8 cellular contexts compared by ENCODE assay signal in genomic region chr7:111561909-111562732, GRCh38. TPM values are rescaled to one million over a fixed set of nuclear protein-coding genes. Genes with fewer than 3 reads are reported as not detected.
DNase-seq lines count a peak whose midpoint lies in the region; ATAC-seq and TF ChIP-seq lines count a peak whose summit lies in the region.

Gene IMMP2L (minus strand): TSS chr7:111562492.

- no peaks in the 10 kb centered on the region for H3K9me3 Mint-ChIP-seq in T-helper 2 cell treated with Interferon-gamma antibody and Interleukin-4, amounts not matched to agents 5 μg/mL and 100 μg/mL, for 36 hours

- DNase-seq in NCI-H1436 treated with DMSO at 0.1 percent for 48 hours (lab: John Stamatoyannopoulos, UW), result peak; percentile 7
- DNase-seq in T-helper 2 cell treated with Interferon-gamma antibody and Interleukin-4, amounts not matched to agents 5 μg/mL and 100 μg/mL, for 36 hours (ENCODE audit: low spot score), result peak; percentile 89
- peak; percentile 7 to 91 (median 79) for DNase-seq in anterior cingulate cortex (lab: John Stamatoyannopoulos, UW)
- DNase-seq in right cardiac atrium, result peak; percentile 90 to 97 (median 96)
- DNase-seq in vagina (ENCODE audit: extremely low spot score in 2 of 2), result no peak

- H3K27ac ChIP-seq in right cardiac atrium (ENCODE audit: low read length), result peak within 1 kb of the TSS; percentile 36
- H3K27ac ChIP-seq in rectal smooth muscle tissue (ENCODE audit: low read depth, low read length), result peak within 1 kb of the TSS; percentile 85
- peak within 1 kb of the TSS; percentile 88 for H3K27ac ChIP-seq in vagina

- ATAC-seq in GM18498 (IDR thresholded peaks at IDR 0.05; ENCODE audit: unreplicated experiment) (peak; percentile 89), HG02852 (IDR thresholded peaks at IDR 0.05; ENCODE audit: unreplicated experiment) (peak; percentile 83), right cardiac atrium (peak; percentile 99)

- H3K4me3 ChIP-seq in right cardiac atrium (ENCODE audit: low read length), result peak within 1 kb of the TSS; percentile 77
- H3K4me3 ChIP-seq in rectal smooth muscle tissue (ENCODE audit: low read length), result peak within 1 kb of the TSS; percentile 84
- peak within 1 kb of the TSS; percentile 81 to 84 for H3K4me3 ChIP-seq in vagina

- peaks cover 9% of the 10 kb centered on the region for H3K27me3 Mint-ChIP-seq in T-helper 2 cell treated with Interferon-gamma antibody and Interleukin-4, amounts not matched to agents 5 μg/mL and 100 μg/mL, for 36 hours (ENCODE audit: low read depth)

- H3K27ac Mint-ChIP-seq in T-helper 2 cell treated with Interferon-gamma antibody and Interleukin-4, amounts not matched to agents 5 μg/mL and 100 μg/mL, for 36 hours, result peak within 1 kb of the TSS; percentile 80

- H3K9me3 ChIP-seq in right cardiac atrium (ENCODE audit: control insufficient read depth, low read length), result no peaks in the 10 kb centered on the region
- no peaks in the 10 kb centered on the region for H3K9me3 ChIP-seq in vagina

- H3K9ac ChIP-seq in rectal smooth muscle tissue (ENCODE audit: low read length), result peak within 1 kb of the TSS; percentile 82

- TF ChIP-seq CTCF in vagina (IDR thresholded peaks at IDR 0.05), result no peak

- under 1% methylated on average over 83 of the region's 83 CpGs for WGBS in right cardiac atrium

- peak within 1 kb of the TSS; percentile 85 for H3K4me3 Mint-ChIP-seq in T-helper 2 cell treated with Interferon-gamma antibody and Interleukin-4, amounts not matched to agents 5 μg/mL and 100 μg/mL, for 36 hours

- H3K4me1 ChIP-seq in right cardiac atrium (ENCODE audit: control insufficient read depth, insufficient read depth, low read length) (no peaks in the 10 kb centered on the region), rectal smooth muscle tissue (ENCODE audit: control insufficient read depth, insufficient read depth, low read length) (peaks cover 3% of the 10 kb centered on the region), vagina (peaks cover 36% of the 10 kb centered on the region)

- H3K36me3 ChIP-seq in rectal smooth muscle tissue (ENCODE audit: control insufficient read depth, insufficient read depth, low read length) (no peaks in the 10 kb centered on the region), vagina (no peaks in the 10 kb centered on the region)

- peaks cover 29% of the 10 kb centered on the region for H3K4me1 Mint-ChIP-seq in T-helper 2 cell treated with Interferon-gamma antibody and Interleukin-4, amounts not matched to agents 5 μg/mL and 100 μg/mL, for 36 hours (ENCODE audit: low read depth)

- no peaks in the 10 kb centered on the region for H3K27me3 ChIP-seq in right cardiac atrium (ENCODE audit: control insufficient read depth, insufficient read depth)
- H3K27me3 ChIP-seq in rectal smooth muscle tissue (ENCODE audit: control insufficient read depth, insufficient read depth, low read length), result no peaks in the 10 kb centered on the region
- H3K27me3 ChIP-seq in vagina, result no peaks in the 10 kb centered on the region

- TF ChIP-seq POLR2A in vagina (IDR thresholded peaks at IDR 0.05), result peak in 1 of 2 donors; percentile 83

- intact Hi-C loops in right cardiac atrium (cut with DNase I), result no loop called here
- intact Hi-C loops in vagina (cut with DNase I), result no loop called here

- H3K36me3 Mint-ChIP-seq in T-helper 2 cell treated with Interferon-gamma antibody and Interleukin-4, amounts not matched to agents 5 μg/mL and 100 μg/mL, for 36 hours (ENCODE audit: low read depth), result peaks cover 10% of the 10 kb centered on the region

RNA-seq across cellular contexts. Expression of gene IMMP2L, which starts in this region (rescaled TPM):
- total RNA-seq in right cardiac atrium, result 10 to 100 TPM; 10.4 to 16.2 (median 14.2) TPM
- 6.6 TPM for polyA plus RNA-seq in right cardiac atrium
- total RNA-seq in vagina, result 13.3 TPM

Comparison
In these comparisons a context has a peak if more than half of its experiments do, and no peak if none do; other contexts are left out.
1. DNase-seq: peak in NCI-H1436 treated with DMSO at 0.1 percent for 48 hours (single experiment), T-helper 2 cell treated with Interferon-gamma antibody and Interleukin-4, amounts not matched to agents 5 μg/mL and 100 μg/mL, for 36 hours (single experiment), anterior cingulate cortex (58 of 58) and right cardiac atrium (3 of 3); none in vagina (0 of 2).
2. H3K27ac ChIP-seq: peak in every context shown above with its lines; median percentile 88 in vagina; 85 in rectal smooth muscle tissue; 36 in right cardiac atrium.
3. Peak in every context shown above with its lines, with median percentiles within 50 percentile points of each other: ATAC-seq and H3K4me3 ChIP-seq.